1 cellular context compared by ENCODE assay signal in genomic region chr10:95506056-95506737, GRCh38.
TF ChIP-seq lines count a peak whose summit lies in the region.

No MANE protein-coding gene starts in this region.

TF ChIP-seq in GM23338, 12 proteins besides CTCF, POLR2A, EP300 and RAD21 (continued from another document):
- TF ChIP-seq, protein P1, sequence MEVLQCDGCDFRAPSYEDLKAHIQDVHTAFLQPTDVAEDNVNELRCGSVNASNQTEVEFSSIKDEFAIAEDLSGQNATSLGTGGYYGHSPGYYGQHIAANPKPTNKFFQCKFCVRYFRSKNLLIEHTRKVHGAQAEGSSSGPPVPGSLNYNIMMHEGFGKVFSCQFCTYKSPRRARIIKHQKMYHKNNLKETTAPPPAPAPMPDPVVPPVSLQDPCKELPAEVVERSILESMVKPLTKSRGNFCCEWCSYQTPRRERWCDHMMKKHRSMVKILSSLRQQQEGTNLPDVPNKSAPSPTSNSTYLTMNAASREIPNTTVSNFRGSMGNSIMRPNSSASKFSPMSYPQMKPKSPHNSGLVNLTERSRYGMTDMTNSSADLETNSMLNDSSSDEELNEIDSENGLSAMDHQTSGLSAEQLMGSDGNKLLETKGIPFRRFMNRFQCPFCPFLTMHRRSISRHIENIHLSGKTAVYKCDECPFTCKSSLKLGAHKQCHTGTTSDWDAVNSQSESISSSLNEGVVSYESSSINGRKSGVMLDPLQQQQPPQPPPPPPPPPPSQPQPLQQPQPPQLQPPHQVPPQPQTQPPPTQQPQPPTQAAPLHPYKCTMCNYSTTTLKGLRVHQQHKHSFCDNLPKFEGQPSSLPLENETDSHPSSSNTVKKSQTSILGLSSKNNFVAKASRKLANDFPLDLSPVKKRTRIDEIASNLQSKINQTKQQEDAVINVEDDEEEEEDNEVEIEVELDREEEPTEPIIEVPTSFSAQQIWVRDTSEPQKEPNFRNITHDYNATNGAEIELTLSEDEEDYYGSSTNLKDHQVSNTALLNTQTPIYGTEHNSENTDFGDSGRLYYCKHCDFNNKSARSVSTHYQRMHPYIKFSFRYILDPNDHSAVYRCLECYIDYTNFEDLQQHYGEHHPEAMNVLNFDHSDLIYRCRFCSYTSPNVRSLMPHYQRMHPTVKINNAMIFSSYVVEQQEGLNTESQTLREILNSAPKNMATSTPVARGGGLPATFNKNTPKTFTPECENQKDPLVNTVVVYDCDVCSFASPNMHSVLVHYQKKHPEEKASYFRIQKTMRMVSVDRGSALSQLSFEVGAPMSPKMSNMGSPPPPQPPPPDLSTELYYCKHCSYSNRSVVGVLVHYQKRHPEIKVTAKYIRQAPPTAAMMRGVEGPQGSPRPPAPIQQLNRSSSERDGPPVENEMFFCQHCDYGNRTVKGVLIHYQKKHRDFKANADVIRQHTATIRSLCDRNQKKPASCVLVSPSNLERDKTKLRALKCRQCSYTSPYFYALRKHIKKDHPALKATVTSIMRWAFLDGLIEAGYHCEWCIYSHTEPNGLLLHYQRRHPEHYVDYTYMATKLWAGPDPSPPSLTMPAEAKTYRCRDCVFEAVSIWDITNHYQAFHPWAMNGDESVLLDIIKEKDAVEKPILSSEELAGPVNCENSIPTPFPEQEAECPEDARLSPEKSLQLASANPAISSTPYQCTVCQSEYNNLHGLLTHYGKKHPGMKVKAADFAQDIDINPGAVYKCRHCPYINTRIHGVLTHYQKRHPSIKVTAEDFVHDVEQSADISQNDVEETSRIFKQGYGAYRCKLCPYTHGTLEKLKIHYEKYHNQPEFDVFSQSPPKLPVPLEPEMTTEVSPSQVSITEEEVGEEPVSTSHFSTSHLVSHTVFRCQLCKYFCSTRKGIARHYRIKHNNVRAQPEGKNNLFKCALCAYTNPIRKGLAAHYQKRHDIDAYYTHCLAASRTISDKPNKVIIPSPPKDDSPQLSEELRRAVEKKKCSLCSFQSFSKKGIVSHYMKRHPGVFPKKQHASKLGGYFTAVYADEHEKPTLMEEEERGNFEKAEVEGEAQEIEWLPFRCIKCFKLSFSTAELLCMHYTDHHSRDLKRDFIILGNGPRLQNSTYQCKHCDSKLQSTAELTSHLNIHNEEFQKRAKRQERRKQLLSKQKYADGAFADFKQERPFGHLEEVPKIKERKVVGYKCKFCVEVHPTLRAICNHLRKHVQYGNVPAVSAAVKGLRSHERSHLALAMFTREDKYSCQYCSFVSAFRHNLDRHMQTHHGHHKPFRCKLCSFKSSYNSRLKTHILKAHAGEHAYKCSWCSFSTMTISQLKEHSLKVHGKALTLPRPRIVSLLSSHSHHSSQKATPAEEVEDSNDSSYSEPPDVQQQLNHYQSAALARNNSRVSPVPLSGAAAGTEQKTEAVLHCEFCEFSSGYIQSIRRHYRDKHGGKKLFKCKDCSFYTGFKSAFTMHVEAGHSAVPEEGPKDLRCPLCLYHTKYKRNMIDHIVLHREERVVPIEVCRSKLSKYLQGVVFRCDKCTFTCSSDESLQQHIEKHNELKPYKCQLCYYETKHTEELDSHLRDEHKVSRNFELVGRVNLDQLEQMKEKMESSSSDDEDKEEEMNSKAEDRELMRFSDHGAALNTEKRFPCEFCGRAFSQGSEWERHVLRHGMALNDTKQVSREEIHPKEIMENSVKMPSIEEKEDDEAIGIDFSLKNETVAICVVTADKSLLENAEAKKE (CRISPR knock-in tag; IDR thresholded peaks at IDR 0.05): no peak
- TF ChIP-seq, protein P2, sequence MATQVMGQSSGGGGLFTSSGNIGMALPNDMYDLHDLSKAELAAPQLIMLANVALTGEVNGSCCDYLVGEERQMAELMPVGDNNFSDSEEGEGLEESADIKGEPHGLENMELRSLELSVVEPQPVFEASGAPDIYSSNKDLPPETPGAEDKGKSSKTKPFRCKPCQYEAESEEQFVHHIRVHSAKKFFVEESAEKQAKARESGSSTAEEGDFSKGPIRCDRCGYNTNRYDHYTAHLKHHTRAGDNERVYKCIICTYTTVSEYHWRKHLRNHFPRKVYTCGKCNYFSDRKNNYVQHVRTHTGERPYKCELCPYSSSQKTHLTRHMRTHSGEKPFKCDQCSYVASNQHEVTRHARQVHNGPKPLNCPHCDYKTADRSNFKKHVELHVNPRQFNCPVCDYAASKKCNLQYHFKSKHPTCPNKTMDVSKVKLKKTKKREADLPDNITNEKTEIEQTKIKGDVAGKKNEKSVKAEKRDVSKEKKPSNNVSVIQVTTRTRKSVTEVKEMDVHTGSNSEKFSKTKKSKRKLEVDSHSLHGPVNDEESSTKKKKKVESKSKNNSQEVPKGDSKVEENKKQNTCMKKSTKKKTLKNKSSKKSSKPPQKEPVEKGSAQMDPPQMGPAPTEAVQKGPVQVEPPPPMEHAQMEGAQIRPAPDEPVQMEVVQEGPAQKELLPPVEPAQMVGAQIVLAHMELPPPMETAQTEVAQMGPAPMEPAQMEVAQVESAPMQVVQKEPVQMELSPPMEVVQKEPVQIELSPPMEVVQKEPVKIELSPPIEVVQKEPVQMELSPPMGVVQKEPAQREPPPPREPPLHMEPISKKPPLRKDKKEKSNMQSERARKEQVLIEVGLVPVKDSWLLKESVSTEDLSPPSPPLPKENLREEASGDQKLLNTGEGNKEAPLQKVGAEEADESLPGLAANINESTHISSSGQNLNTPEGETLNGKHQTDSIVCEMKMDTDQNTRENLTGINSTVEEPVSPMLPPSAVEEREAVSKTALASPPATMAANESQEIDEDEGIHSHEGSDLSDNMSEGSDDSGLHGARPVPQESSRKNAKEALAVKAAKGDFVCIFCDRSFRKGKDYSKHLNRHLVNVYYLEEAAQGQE (IDR thresholded peaks at IDR 0.05; ENCODE audit: unreplicated experiment): no peak
- no peak for TF ChIP-seq EZH2phosphoT487 (IDR thresholded peaks at IDR 0.05; ENCODE audit: unreplicated experiment)
- TF ChIP-seq ZNF114 (CRISPR knock-in tag; IDR thresholded peaks at IDR 0.05): no peak
- no peak for TF ChIP-seq STAT1 (IDR thresholded peaks at IDR 0.05; ENCODE audit: unreplicated experiment)
